ENCODE assay signal across 8 cellular contexts in the genomic region with DNA sequence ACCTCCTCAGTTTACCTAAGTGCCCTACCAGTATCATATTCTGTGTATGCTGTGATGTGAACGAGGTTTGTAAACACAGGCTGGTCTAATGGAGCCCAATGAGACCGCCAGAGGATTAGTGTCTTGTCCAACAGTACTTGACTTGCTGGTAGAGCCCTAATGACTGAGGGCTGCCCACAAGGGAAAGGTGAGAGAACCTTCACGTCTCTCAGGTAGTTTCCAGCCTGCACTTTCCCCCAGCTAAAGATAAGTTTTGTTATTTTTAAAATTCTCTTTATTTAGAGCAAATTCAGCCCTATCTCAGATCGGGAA. TPM values are rescaled to one million over a fixed set of nuclear protein-coding genes. Genes with fewer than 3 reads are reported as not detected.
DNase-seq lines count a peak whose midpoint lies in the region; TF ChIP-seq lines count a peak whose summit lies in the region.

No MANE protein-coding gene starts in this region.

- peak overlapping the region; percentile 99 for H3K4me3 ChIP-seq in GM12865 (ENCODE audit: low read depth, low read length)
- peak overlapping the region; percentile 87 for H3K4me3 ChIP-seq in H7 (ENCODE audit: insufficient read depth, low read depth, low read length)
- peak overlapping the region; percentile 79 for H3K4me3 ChIP-seq in neuron (ENCODE audit: low read length)

- H3K27ac ChIP-seq in epithelial cell of prostate: peak overlapping the region; percentile 85

- peak overlapping the region; percentile 90 for H2AFZ ChIP-seq in neuron (ENCODE audit: low read depth, low read length)

- in situ Hi-C loops in GM13976 (cut with MboI; ENCODE audit: low sequenced_read_pairs, unreplicated experiment): no loop called here

- DNase-seq in GM12865 (ENCODE audit: low read depth) (no peak), H7 (no peak), NCI-H82 treated with DMSO at 0.1 percent for 48 hours (lab: John Stamatoyannopoulos, UW; ENCODE audit: unreplicated experiment) (peak; percentile 72), epithelial cell of prostate (ENCODE audit: low read depth, low spot score) (no peak), GM13976 (ENCODE audit: low spot score) (no peak), NCI-H1930 (lab: John Stamatoyannopoulos, UW) (no peak), GOT3 (lab: John Stamatoyannopoulos, UW) (no peak)

- no peaks in the 10 kb centered on the region for H3K9me3 ChIP-seq in neuron (ENCODE audit: low read length)

- TF ChIP-seq CTCF in GM12865 (IDR thresholded peaks at IDR 0.05; ENCODE audit: insufficient read depth, low read depth, low read length, missing control alignments) (no peak), GM13976 (IDR thresholded peaks at IDR 0.05; ENCODE audit: borderline replicate concordance, control extremely low read depth, extremely low read depth, insufficient read depth, missing control alignments) (no peak)

- H3K4me1 ChIP-seq in neuron (ENCODE audit: insufficient read depth, low read length): peaks cover 24% of the 10 kb centered on the region

- H3K27me3 ChIP-seq in H7 (ENCODE audit: control insufficient read depth, insufficient read depth, low read length) (no peaks in the 10 kb centered on the region), neuron (ENCODE audit: insufficient read depth, low read length) (no peaks in the 10 kb centered on the region)

- H3K36me3 ChIP-seq in H7 (replicated peaks; ENCODE audit: control insufficient read depth, insufficient read depth, low read length) (no peaks in the 10 kb centered on the region), neuron (ENCODE audit: insufficient read depth, low read length) (peaks cover 4% of the 10 kb centered on the region)

RNA-seq across cellular contexts. Expression of gene RBM26, which starts 0.5 kb away (rescaled TPM):
- 37.9 and 50.0 TPM in 2 replicates for total RNA-seq in H7 (2014; rRNA removed; shearing (Covaris generic))
